Comparison of ENCODE assay signal across 11 cellular contexts in the genomic region with DNA sequence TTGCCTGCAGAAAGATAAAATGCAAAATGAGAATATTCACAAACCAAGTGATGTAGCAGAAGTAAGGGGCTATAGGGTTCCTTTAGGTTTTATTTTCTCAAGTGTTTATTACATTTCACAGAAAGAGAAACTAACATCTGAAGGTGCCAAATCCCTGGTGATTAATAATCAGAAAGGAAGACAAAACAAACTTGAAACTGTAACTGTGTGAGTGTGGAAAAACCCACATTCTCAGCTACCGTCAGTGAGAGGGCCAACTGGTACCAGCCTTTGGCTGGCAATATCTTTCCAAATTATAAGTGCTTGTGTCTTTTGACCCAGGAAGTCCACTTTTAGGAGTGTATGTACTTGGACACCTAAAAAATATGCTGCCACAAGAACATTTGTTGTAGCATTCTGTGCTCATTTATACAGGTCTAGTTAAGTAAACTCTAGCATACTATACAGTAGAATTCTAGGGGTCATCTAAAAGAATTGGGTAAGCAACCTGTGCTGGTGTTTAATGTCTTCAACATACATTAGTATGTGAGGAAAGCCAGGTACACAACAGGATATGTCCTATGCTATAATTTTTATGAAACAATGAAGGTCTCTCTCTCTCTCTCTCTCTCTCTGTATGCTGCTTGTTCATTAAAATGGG. TPM values are rescaled to one million over a fixed set of nuclear protein-coding genes. Genes with fewer than 3 reads are reported as not detected.
DNase-seq lines count a peak whose midpoint lies in the region; ATAC-seq and TF ChIP-seq lines count a peak whose summit lies in the region.
"Had no signal": no experiment of that assay in that cellular context is flagged by ENCODE, and none has a peak within 500 bp of the region (broad histone marks: within the 10 kb centered on the region; RNA-seq: fewer than 3 reads in every experiment).

No MANE protein-coding gene starts in this region.

- H3K27ac ChIP-seq in psoas muscle, result no peak overlapping the region
- H3K27ac ChIP-seq in suprapubic skin, result no peak overlapping the region
- H3K27ac ChIP-seq: esophagus muscularis mucosa, SK-N-MC had no signal

- H3K4me1 Mint-ChIP-seq in activated T-cell treated with anti-CD3 and anti-CD28 coated beads, Interleukin-2, amount 50 U/mL, for 24 hours (ENCODE audit: low read depth), result peaks cover 62% of the 10 kb centered on the region
- H3K4me1 Mint-ChIP-seq in stimulated activated memory B cell treated with anti-CD40 and anti-IgM and Interleukin-4, amounts not matched to agents 10 μg/mL and 1 μg/mL and 100 μg/mL, for 72 hours, result peaks cover 4% of the 10 kb centered on the region

- WGBS in psoas muscle, 3 donors, result 41 to 58% (median 44%) methylated on average over 1 of the region's 1 CpG
- 30% methylated on average over 1 of the region's 1 CpG for WGBS in suprapubic skin

- H3K27ac Mint-ChIP-seq in activated T-cell treated with anti-CD3 and anti-CD28 coated beads, Interleukin-2, amount 50 U/mL, for 24 hours, result peak overlapping the region; percentile 68
- H3K27ac Mint-ChIP-seq in stimulated activated memory B cell treated with anti-CD40 and anti-IgM and Interleukin-4, amounts not matched to agents 10 μg/mL and 1 μg/mL and 100 μg/mL, for 72 hours, result no peak overlapping the region

- H3K4me3 ChIP-seq in psoas muscle, result no peak overlapping the region
- no peak overlapping the region for H3K4me3 ChIP-seq in suprapubic skin
- H3K4me3 ChIP-seq: esophagus muscularis mucosa, SK-N-MC had no signal

- TF ChIP-seq POLR2A in suprapubic skin (IDR thresholded peaks at IDR 0.05), result no peak

- peaks cover 8% of the 10 kb centered on the region for H3K27me3 Mint-ChIP-seq in activated T-cell treated with anti-CD3 and anti-CD28 coated beads, Interleukin-2, amount 50 U/mL, for 24 hours
- H3K27me3 Mint-ChIP-seq in stimulated activated memory B cell treated with anti-CD40 and anti-IgM and Interleukin-4, amounts not matched to agents 10 μg/mL and 1 μg/mL and 100 μg/mL, for 72 hours, result peaks cover 30% of the 10 kb centered on the region

- peak overlapping the region; percentile 42 for H3K4me3 Mint-ChIP-seq in activated T-cell treated with anti-CD3 and anti-CD28 coated beads, Interleukin-2, amount 50 U/mL, for 24 hours
- H3K4me3 Mint-ChIP-seq in stimulated activated memory B cell treated with anti-CD40 and anti-IgM and Interleukin-4, amounts not matched to agents 10 μg/mL and 1 μg/mL and 100 μg/mL, for 72 hours, result no peak overlapping the region

- H3K36me3 ChIP-seq in psoas muscle (ENCODE audit: insufficient read depth in 1 of 2, low read depth in 1 of 2), result peaks cover 0 to 10% of the 10 kb centered on the region in 2 donors
- no peaks in the 10 kb centered on the region for H3K36me3 ChIP-seq in suprapubic skin
- H3K36me3 ChIP-seq: esophagus muscularis mucosa had no signal

- no peak for TF ChIP-seq CTCF in psoas muscle (IDR thresholded peaks at IDR 0.05)
- TF ChIP-seq CTCF in suprapubic skin (IDR thresholded peaks at IDR 0.05), result no peak

- H3K36me3 Mint-ChIP-seq in activated T-cell treated with anti-CD3 and anti-CD28 coated beads, Interleukin-2, amount 50 U/mL, for 24 hours (ENCODE audit: low read depth), result no peaks in the 10 kb centered on the region
- no peaks in the 10 kb centered on the region for H3K36me3 Mint-ChIP-seq in stimulated activated memory B cell treated with anti-CD40 and anti-IgM and Interleukin-4, amounts not matched to agents 10 μg/mL and 1 μg/mL and 100 μg/mL, for 72 hours

- H3K4me1 ChIP-seq in psoas muscle (no peaks in the 10 kb centered on the region), suprapubic skin (no peaks in the 10 kb centered on the region)
- H3K4me1 ChIP-seq: esophagus muscularis mucosa had no signal

- ATAC-seq in HG02642 (IDR thresholded peaks at IDR 0.05; ENCODE audit: poor library complexity, unreplicated experiment) (peak; percentile 86), HG03571 (IDR thresholded peaks at IDR 0.05; ENCODE audit: unreplicated experiment) (peak; percentile 68), psoas muscle (no peak), sciatic nerve (no peak)
- peak; percentile 62 for ATAC-seq in stimulated activated memory B cell treated with anti-CD40 and anti-IgM and Interleukin-4, amounts not matched to agents 10 μg/mL and 1 μg/mL and 100 μg/mL, for 72 hours
- ATAC-seq: left cardiac atrium had no signal

- no peaks in the 10 kb centered on the region for H3K9me3 Mint-ChIP-seq in activated T-cell treated with anti-CD3 and anti-CD28 coated beads, Interleukin-2, amount 50 U/mL, for 24 hours
- H3K9me3 Mint-ChIP-seq in stimulated activated memory B cell treated with anti-CD40 and anti-IgM and Interleukin-4, amounts not matched to agents 10 μg/mL and 1 μg/mL and 100 μg/mL, for 72 hours, result no peaks in the 10 kb centered on the region

- H3K9me3 ChIP-seq in psoas muscle, result no peaks in the 10 kb centered on the region
- H3K9me3 ChIP-seq in suprapubic skin, result no peaks in the 10 kb centered on the region
- H3K9me3 ChIP-seq: esophagus muscularis mucosa had no signal

- intact Hi-C loops in psoas muscle (cut with DNase I), result no loop called here
- intact Hi-C loops in sciatic nerve (cut with DNase I), result no loop called here

- H3K27me3 ChIP-seq in psoas muscle (ENCODE audit: insufficient read depth in 3 of 3, low read length in 2 of 3), result no peaks in the 10 kb centered on the region
- H3K27me3 ChIP-seq in suprapubic skin, result peaks cover 6% of the 10 kb centered on the region
- H3K27me3 ChIP-seq: esophagus muscularis mucosa had no signal

- no peak for TF ChIP-seq EP300 in suprapubic skin (IDR thresholded peaks at IDR 0.05)

- no peak for DNase-seq in activated T-cell treated with anti-CD3 and anti-CD28 coated beads, Interleukin-2, amount 50 U/mL, for 24 hours
- DNase-seq in activated T-cell treated with anti-CD3 and anti-CD28 coated beads for 4 hours (no peak), psoas muscle (no peak), sciatic nerve (ENCODE audit: low spot score) (no peak), suprapubic skin (ENCODE audit: low spot score in 2 of 2) (no peak)
- DNase-seq: left cardiac atrium had no signal

RNA-seq across cellular contexts. Expression of gene CD38, which starts 6.6 kb away (rescaled TPM):
- 1 to 10 TPM; 3.1 to 6.8 (median 4.5) TPM for total RNA-seq in psoas muscle
- polyA plus RNA-seq in psoas muscle, result 1 to 10 TPM; 1.5 to 4.6 (median 2.7) TPM
- 3.4 TPM for total RNA-seq in sciatic nerve
- total RNA-seq in suprapubic skin, result under 1 TPM; 0.15 to 0.62 (median 0.39) TPM

Comparison
In these comparisons a context has a peak if more than half of its experiments do, and no peak if none do; other contexts are left out.
1. ATAC-seq: peak in HG02642 (single experiment), HG03571 (single experiment) and stimulated activated memory B cell treated with anti-CD40 and anti-IgM and Interleukin-4, amounts not matched to agents 10 μg/mL and 1 μg/mL and 100 μg/mL, for 72 hours (single experiment); none in psoas muscle (0 of 4) and sciatic nerve (single experiment).